Comparison of ENCODE assay signal across 8 cellular contexts in the genomic region with DNA sequence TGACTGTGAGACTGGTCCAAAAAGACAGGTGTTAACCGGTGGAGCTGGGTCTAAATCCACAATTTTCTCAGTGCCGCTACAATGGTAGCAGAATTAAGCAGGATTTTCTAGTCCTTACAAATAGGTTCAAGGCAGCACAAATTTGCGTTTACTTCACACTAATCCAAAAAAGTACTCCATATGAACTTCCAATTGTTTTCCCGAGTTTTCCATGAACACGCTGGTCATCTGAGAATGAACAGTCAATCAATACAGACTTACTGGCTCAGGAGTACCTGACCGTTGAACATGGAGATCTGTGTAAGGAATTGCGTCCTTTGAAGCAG. TPM values are rescaled to one million over a fixed set of nuclear protein-coding genes. Genes with fewer than 3 reads are reported as not detected.
A peak's percentile ranks its signal among the peaks of the same experiment; 100 is the strongest.
DNase-seq lines count a peak whose midpoint lies in the region; ATAC-seq and TF ChIP-seq lines count a peak whose summit lies in the region.

No MANE protein-coding gene starts in this region.

- H3K27ac ChIP-seq in A673 (ENCODE audit: low read depth, low read length, poor library complexity, severe bottlenecking): no peak overlapping the region
- no peak overlapping the region for H3K27ac ChIP-seq in endodermal cell (ENCODE audit: low read depth, low read length)

- H3K36me3 Mint-ChIP-seq in IgD-negative memory B cell (peaks cover 5% of the 10 kb centered on the region), endodermal cell (ENCODE audit: low read depth) (peaks cover 22% of the 10 kb centered on the region)
- peaks cover 14% of the 10 kb centered on the region for H3K36me3 Mint-ChIP-seq in natural killer cell treated with Interleukin-12 subunit alpha and Interleukin-12 subunit beta and Interleukin-15 and Interleukin-18, amount 100 ng/mL, for 72 hours

- TF ChIP-seq CTCF in A673 (conservative IDR thresholded peaks at IDR 0.05; ENCODE audit: low read depth, low read length) (no peak), endodermal cell (conservative IDR thresholded peaks at IDR 0.05) (no peak)

- H3K27me3 ChIP-seq in A673 (replicated peaks; ENCODE audit: insufficient read depth, low read depth, low read length, poor library complexity) (no peaks in the 10 kb centered on the region), endodermal cell (ENCODE audit: control insufficient read depth, insufficient read depth, low read length, poor library complexity, severe bottlenecking) (no peaks in the 10 kb centered on the region)

- H3K4me3 ChIP-seq in A673 (ENCODE audit: low read depth, low read length, poor library complexity, severe bottlenecking) (peak overlapping the region; percentile 35), endodermal cell (ENCODE audit: low read length) (peak overlapping the region; percentile 88)

- intact Hi-C loops in A673 (cut with micrococcal nuclease; ENCODE audit: unreplicated experiment) (no loop called here), left colon (cut with DNase I, micrococcal nuclease) (no loop called here)

- ATAC-seq in natural killer cell treated with Interleukin-12 subunit alpha and Interleukin-12 subunit beta and Interleukin-15 and Interleukin-18, amount 100 ng/mL, for 72 hours: no peak
- ATAC-seq in left colon (no peak), GM21423 (IDR thresholded peaks at IDR 0.05; ENCODE audit: unreplicated experiment) (no peak)

- H3K4me1 Mint-ChIP-seq in IgD-negative memory B cell: peaks cover 10 to 18% (median 10%) of the 10 kb centered on the region in 3 donors
- H3K4me1 Mint-ChIP-seq in endodermal cell: peaks cover 16% of the 10 kb centered on the region
- H3K4me1 Mint-ChIP-seq in natural killer cell treated with Interleukin-12 subunit alpha and Interleukin-12 subunit beta and Interleukin-15 and Interleukin-18, amount 100 ng/mL, for 72 hours (ENCODE audit: low read depth in 2 of 2): peaks cover 28 to 35% of the 10 kb centered on the region in 2 donors

- H3K9me3 Mint-ChIP-seq in IgD-negative memory B cell (no peaks in the 10 kb centered on the region), endodermal cell (no peaks in the 10 kb centered on the region)
- no peaks in the 10 kb centered on the region for H3K9me3 Mint-ChIP-seq in natural killer cell treated with Interleukin-12 subunit alpha and Interleukin-12 subunit beta and Interleukin-15 and Interleukin-18, amount 100 ng/mL, for 72 hours

- 26 to 41% methylated on average over 7 of the region's 7 CpGs for WGBS in endodermal cell (ENCODE audit: insufficient coverage in 1 of 2, insufficient read length in 1 of 2), 2 experiments

- POLR2A ChIA-PET in A673 (lab: Charles Lee; ENCODE audit: low non-redundant PET): no interaction called here

- H3K4me3 Mint-ChIP-seq in IgD-negative memory B cell (peak overlapping the region; percentile 81 to 94 (median 90)), endodermal cell (peak overlapping the region; percentile 75)
- H3K4me3 Mint-ChIP-seq in natural killer cell treated with Interleukin-12 subunit alpha and Interleukin-12 subunit beta and Interleukin-15 and Interleukin-18, amount 100 ng/mL, for 72 hours: peak overlapping the region; percentile 63

- H3K9ac ChIP-seq in endodermal cell (ENCODE audit: extremely low read depth, low read length, poor library complexity, severe bottlenecking): peak overlapping the region; percentile 58

- H3K36me3 ChIP-seq in A673 (ENCODE audit: insufficient read depth, low read length, poor library complexity, severe bottlenecking) (peaks cover 24% of the 10 kb centered on the region), endodermal cell (ENCODE audit: control insufficient read depth, insufficient read depth, low read length) (peaks cover 23% of the 10 kb centered on the region)

- H3K27ac Mint-ChIP-seq in IgD-negative memory B cell: no peak overlapping the region
- H3K27ac Mint-ChIP-seq in endodermal cell: peak overlapping the region; percentile 3
- H3K27ac Mint-ChIP-seq in natural killer cell treated with Interleukin-12 subunit alpha and Interleukin-12 subunit beta and Interleukin-15 and Interleukin-18, amount 100 ng/mL, for 72 hours: peak overlapping the region in 1 of 2 donors; percentile 43

- H3K9me3 ChIP-seq in A673 (ENCODE audit: low read depth, low read length, poor library complexity, severe bottlenecking): no peaks in the 10 kb centered on the region
- no peaks in the 10 kb centered on the region for H3K9me3 ChIP-seq in endodermal cell (ENCODE audit: control insufficient read depth, low read length)

- H3K27me3 Mint-ChIP-seq in IgD-negative memory B cell (no peaks in the 10 kb centered on the region), endodermal cell (ENCODE audit: insufficient read depth) (no peaks in the 10 kb centered on the region)
- H3K27me3 Mint-ChIP-seq in natural killer cell treated with Interleukin-12 subunit alpha and Interleukin-12 subunit beta and Interleukin-15 and Interleukin-18, amount 100 ng/mL, for 72 hours: no peaks in the 10 kb centered on the region

- DNase-seq in A673 (ENCODE audit: low spot score) (no peak), endodermal cell (no peak), NCI-H345 treated with DMSO at 0.1 percent for 48 hours (lab: John Stamatoyannopoulos, UW; ENCODE audit: unreplicated experiment) (no peak), HT-29 (ENCODE audit: low spot score) (no peak), left colon (no peak)
- no peak for DNase-seq in natural killer cell treated with Interleukin-12 subunit alpha and Interleukin-12 subunit beta and Interleukin-15 and Interleukin-18, amount 100 ng/mL, for 72 hours (ENCODE audit: low spot score)

- H3K4me1 ChIP-seq in A673 (ENCODE audit: insufficient read depth, low read length, poor library complexity, severe bottlenecking) (peaks cover 15% of the 10 kb centered on the region), endodermal cell (ENCODE audit: control insufficient read depth, insufficient read depth, low read length) (peaks cover 1% of the 10 kb centered on the region)

- BruUV-seq in A673 (replicated peaks; lab: Mats Ljungman, UMichigan): no TSS peak

- CTCF ChIA-PET in A673 (lab: Charles Lee): no interaction called here

RNA-seq across cellular contexts. Expression of a gene that starts 0.7 kb away (rescaled TPM):
- total RNA-seq in A673 (2021): 1.1 TPM in 2 replicates
- 11.0 TPM for polyA plus RNA-seq in IgD-negative memory B cell
- total RNA-seq in endodermal cell: 10 to 100 TPM; 31.9 to 36.2 TPM
- polyA plus RNA-seq in endodermal cell (2013, experiment 1 of 2): 14.7 TPM
- 14.5 TPM for polyA plus RNA-seq in endodermal cell (2013, experiment 2 of 2)
- total RNA-seq in natural killer cell treated with Interleukin-12 subunit alpha and Interleukin-12 subunit beta and Interleukin-15 and Interleukin-18, amount 100 ng/mL, for 72 hours: 10 to 100 TPM in 1 of 2 donors, 1 to 10 TPM in 1; 4.2 to 12.9 TPM
- 25.0 and 25.2 TPM in 2 replicates for total RNA-seq in HT-29 (2014; rRNA removed; shearing (Covaris generic))
- 10 to 100 TPM; 90.5 to 94.6 TPM for total RNA-seq in left colon

RNA-seq across cellular contexts. Expression of a gene that starts 35.4 kb away (rescaled TPM):
- total RNA-seq in A673 (2021): 14.6 and 14.9 TPM in 2 replicates
- polyA plus RNA-seq in IgD-negative memory B cell: 0.21 TPM
- total RNA-seq in endodermal cell: 10 to 100 TPM in 1 of 2 donors, 1 to 10 TPM in 1; 7.7 to 10.6 TPM
- 9.5 TPM for polyA plus RNA-seq in endodermal cell (2013, experiment 1 of 2)
- polyA plus RNA-seq in endodermal cell (2013, experiment 2 of 2): 10.2 TPM
- total RNA-seq in natural killer cell treated with Interleukin-12 subunit alpha and Interleukin-12 subunit beta and Interleukin-15 and Interleukin-18, amount 100 ng/mL, for 72 hours: 10 to 100 TPM; 12.8 to 26.3 TPM
- 18.7 and 22.0 TPM in 2 replicates for total RNA-seq in HT-29 (2014; rRNA removed; shearing (Covaris generic))
- 1 to 10 TPM; 1.6 to 3.4 TPM for total RNA-seq in left colon
